Comparison of ENCODE assay signal across 2 cellular contexts in the genomic region with DNA sequence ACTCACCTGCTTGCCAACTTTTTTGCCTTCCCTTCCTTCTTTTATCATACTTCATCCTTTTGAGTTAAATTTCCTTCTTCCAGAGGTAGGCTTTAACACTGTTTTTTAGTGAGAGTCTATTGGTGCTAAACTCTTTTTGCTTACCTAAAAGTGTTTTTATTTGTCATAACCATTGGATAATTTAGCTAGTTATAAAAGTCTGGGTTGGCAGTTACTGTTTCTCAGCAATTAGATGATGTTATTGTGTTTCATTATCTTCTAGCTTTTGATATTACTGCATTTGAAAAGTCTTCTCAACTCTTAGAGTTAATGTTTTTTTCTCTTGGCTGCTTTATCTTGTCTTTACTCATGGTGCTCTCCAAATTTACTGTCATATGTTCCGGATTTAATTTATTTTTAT.
TF ChIP-seq lines count a peak whose summit lies in the region.

No MANE protein-coding gene starts in this region.

TF ChIP-seq in HepG2, 621 proteins besides CTCF, POLR2A, EP300 and RAD21:
- TF ChIP-seq MATR3 (CRISPR knock-in tag; IDR thresholded peaks at IDR 0.05) (no peak), ZFP1 (CRISPR knock-in tag; IDR thresholded peaks at IDR 0.05) (peak; percentile 99)
TF ChIP-seq in HepG2: peak in this region for 1.

TF ChIP-seq in K562, 482 proteins besides CTCF, POLR2A, EP300 and RAD21:
- TF ChIP-seq PHF21A (IDR thresholded peaks at IDR 0.05; ENCODE audit: borderline replicate concordance, low read depth) (no peak), CTBP1 (IDR thresholded peaks at IDR 0.05; ENCODE audit: borderline replicate concordance) (no peak), TRIM28 (IDR thresholded peaks at IDR 0.05) (peak; percentile 79), CBX3 (IDR thresholded peaks at IDR 0.05; ENCODE audit: borderline replicate concordance in 1 of 2, low read length in 2 of 2) (peak in 1 of 2 experiments; percentile 78; a peak in 2 of 3 replicates), ZFP1 (CRISPR knock-in tag; IDR thresholded peaks at IDR 0.05) (peak; percentile 93)
- TF ChIP-seq, protein P1, sequence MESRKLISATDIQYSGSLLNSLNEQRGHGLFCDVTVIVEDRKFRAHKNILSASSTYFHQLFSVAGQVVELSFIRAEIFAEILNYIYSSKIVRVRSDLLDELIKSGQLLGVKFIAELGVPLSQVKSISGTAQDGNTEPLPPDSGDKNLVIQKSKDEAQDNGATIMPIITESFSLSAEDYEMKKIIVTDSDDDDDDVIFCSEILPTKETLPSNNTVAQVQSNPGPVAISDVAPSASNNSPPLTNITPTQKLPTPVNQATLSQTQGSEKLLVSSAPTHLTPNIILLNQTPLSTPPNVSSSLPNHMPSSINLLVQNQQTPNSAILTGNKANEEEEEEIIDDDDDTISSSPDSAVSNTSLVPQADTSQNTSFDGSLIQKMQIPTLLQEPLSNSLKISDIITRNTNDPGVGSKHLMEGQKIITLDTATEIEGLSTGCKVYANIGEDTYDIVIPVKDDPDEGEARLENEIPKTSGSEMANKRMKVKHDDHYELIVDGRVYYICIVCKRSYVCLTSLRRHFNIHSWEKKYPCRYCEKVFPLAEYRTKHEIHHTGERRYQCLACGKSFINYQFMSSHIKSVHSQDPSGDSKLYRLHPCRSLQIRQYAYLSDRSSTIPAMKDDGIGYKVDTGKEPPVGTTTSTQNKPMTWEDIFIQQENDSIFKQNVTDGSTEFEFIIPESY (CRISPR knock-in tag; IDR thresholded peaks at IDR 0.05), result 0 out of 2 replicates have a peak, but pooled peaks have one; percentile 1
